In genomic region chr7:43868681-43869017, GRCh38 we compare ENCODE assay signal across 8 cellular contexts. TPM values are rescaled to one million over a fixed set of nuclear protein-coding genes. Genes with fewer than 3 reads are reported as not detected.
DNase-seq lines count a peak whose midpoint lies in the region; ATAC-seq and TF ChIP-seq lines count a peak whose summit lies in the region.

No MANE protein-coding gene starts in this region.

- ATAC-seq in RWPE2 (ENCODE audit: low read depth) (no peak), GM21825 (IDR thresholded peaks at IDR 0.05; ENCODE audit: unreplicated experiment) (no peak)

- H3K9me3 Mint-ChIP-seq in T-helper 2 cell treated with Interferon-gamma antibody and Interleukin-4, amounts not matched to agents 5 μg/mL and 100 μg/mL, for 36 hours, result no peaks in the 10 kb centered on the region

- peaks cover 27% of the 10 kb centered on the region for H3K36me3 Mint-ChIP-seq in T-helper 2 cell treated with Interferon-gamma antibody and Interleukin-4, amounts not matched to agents 5 μg/mL and 100 μg/mL, for 36 hours (ENCODE audit: low read depth)

- peak overlapping the region; percentile 87 for H3K27ac ChIP-seq in RWPE2 (ENCODE audit: poor library complexity, severe bottlenecking)

- no peak for TF ChIP-seq CTCF in RWPE2 (IDR thresholded peaks at IDR 0.05; ENCODE audit: poor library complexity, severe bottlenecking)
- TF ChIP-seq CTCF in fibroblast of the aortic adventitia (IDR thresholded peaks at IDR 0.05; ENCODE audit: insufficient read depth, low read length), result no peak
- TF ChIP-seq CTCF in retinal pigment epithelial cell (conservative IDR thresholded peaks at IDR 0.05; ENCODE audit: low read depth, low read length), result no peak

- H3K27me3 ChIP-seq in RWPE2 (ENCODE audit: insufficient read depth, poor library complexity, severe bottlenecking), result no peaks in the 10 kb centered on the region

- peaks cover 3% of the 10 kb centered on the region for H3K27me3 Mint-ChIP-seq in T-helper 2 cell treated with Interferon-gamma antibody and Interleukin-4, amounts not matched to agents 5 μg/mL and 100 μg/mL, for 36 hours (ENCODE audit: low read depth)

- DNase-seq in T-helper 2 cell treated with Interferon-gamma antibody and Interleukin-4, amounts not matched to agents 5 μg/mL and 100 μg/mL, for 36 hours (ENCODE audit: low spot score), result no peak
- DNase-seq in T-helper 2 cell, result no peak
- DNase-seq in RWPE2 (ENCODE audit: low spot score), result no peak
- DNase-seq in fibroblast of the aortic adventitia (ENCODE audit: low read depth), result no peak
- DNase-seq in retinal pigment epithelial cell (ENCODE audit: low read depth), result no peak
- no peak for DNase-seq in epidermal melanocyte (ENCODE audit: insufficient read length, low spot score)
- no peak for DNase-seq in globus pallidus (ENCODE audit: low spot score)

- H3K4me1 Mint-ChIP-seq in T-helper 2 cell treated with Interferon-gamma antibody and Interleukin-4, amounts not matched to agents 5 μg/mL and 100 μg/mL, for 36 hours (ENCODE audit: low read depth), result peaks cover 14% of the 10 kb centered on the region

- no peaks in the 10 kb centered on the region for H3K9me3 ChIP-seq in RWPE2 (ENCODE audit: severe bottlenecking)

- H3K27ac Mint-ChIP-seq in T-helper 2 cell treated with Interferon-gamma antibody and Interleukin-4, amounts not matched to agents 5 μg/mL and 100 μg/mL, for 36 hours, result peak overlapping the region; percentile 90

- peak overlapping the region; percentile 93 for H3K4me3 Mint-ChIP-seq in T-helper 2 cell treated with Interferon-gamma antibody and Interleukin-4, amounts not matched to agents 5 μg/mL and 100 μg/mL, for 36 hours

- H3K36me3 ChIP-seq in RWPE2 (ENCODE audit: low read depth), result peaks cover 20% of the 10 kb centered on the region

- H3K4me1 ChIP-seq in RWPE2 (ENCODE audit: insufficient read depth, poor library complexity, severe bottlenecking), result peaks cover 25% of the 10 kb centered on the region

- H3K4me3 ChIP-seq in RWPE2 (ENCODE audit: severe bottlenecking) (peak overlapping the region; percentile 47), fibroblast of the aortic adventitia (ENCODE audit: low read depth, low read length) (peak overlapping the region; percentile 90), retinal pigment epithelial cell (ENCODE audit: low read length) (peak overlapping the region; percentile 80)

RNA-seq across cellular contexts. Expression of gene MRPS24, which starts 0.7 kb away (rescaled TPM):
- total RNA-seq in fibroblast of the aortic adventitia (ENCODE audit: low replicate concordance), result 82.1 and 137 TPM in 2 replicates

RNA-seq across cellular contexts. Expression of gene URGCP, which starts 37.7 kb away (rescaled TPM):
- total RNA-seq in fibroblast of the aortic adventitia (ENCODE audit: low replicate concordance), result 10.1 and 24.7 TPM in 2 replicates

RNA-seq across cellular contexts. Expression of gene UBE2D4, which starts 57.6 kb away (rescaled TPM):
- total RNA-seq in fibroblast of the aortic adventitia (ENCODE audit: low replicate concordance), result 12.0 and 32.3 TPM in 2 replicates
